In the genomic region with DNA sequence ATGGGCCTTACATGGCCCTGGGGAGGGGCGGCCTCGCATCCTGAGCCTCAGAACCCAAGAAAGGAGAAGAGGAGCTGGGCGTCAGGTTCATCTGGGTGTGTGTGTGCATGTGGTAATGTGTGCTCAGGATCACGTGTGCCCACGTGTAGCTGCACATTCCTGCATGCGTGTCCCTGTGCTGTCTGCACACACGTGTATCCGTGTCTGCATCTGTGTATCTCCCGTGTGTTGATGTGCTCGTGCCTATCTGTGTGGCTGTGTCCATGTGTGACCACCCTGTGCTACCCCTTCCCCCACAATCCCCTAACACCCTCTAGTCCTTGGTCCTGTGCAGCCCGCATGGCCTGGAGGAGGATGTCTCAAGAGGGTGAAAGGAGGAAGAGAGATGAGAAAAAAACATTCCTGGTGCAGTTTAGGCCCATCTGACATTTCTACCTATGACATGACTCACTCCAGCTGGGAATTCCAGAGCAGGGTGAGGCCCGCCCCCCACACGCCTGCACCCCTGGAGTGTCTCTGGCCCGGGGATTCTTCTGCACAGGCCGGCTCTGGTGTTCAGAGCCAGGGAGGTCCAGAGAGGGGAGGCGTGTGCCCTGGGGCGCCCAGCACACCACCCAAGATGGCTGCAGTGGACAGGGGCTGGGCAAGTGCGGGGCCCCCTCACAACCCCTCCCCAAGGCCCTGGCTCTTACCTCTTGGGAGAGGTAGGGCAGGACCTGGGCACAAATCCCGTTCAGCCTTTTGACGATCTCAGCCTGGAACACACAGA, we compare ENCODE assay signal across 10 cellular contexts. TPM values are rescaled to one million over a fixed set of nuclear protein-coding genes. Genes with fewer than 3 reads are reported as not detected.
A peak's percentile ranks its signal among the peaks of the same experiment; 100 is the strongest.
DNase-seq lines count a peak whose midpoint lies in the region; ATAC-seq and TF ChIP-seq lines count a peak whose summit lies in the region.
"Had no signal": no experiment of that assay in that cellular context is flagged by ENCODE, and none has a peak within 500 bp of the region (broad histone marks: within the 10 kb centered on the region; RNA-seq: fewer than 3 reads in every experiment).

No MANE protein-coding gene starts in this region.

- peaks cover 20% of the 10 kb centered on the region for H3F3A ChIP-seq in SK-N-SH (replicated peaks; ENCODE audit: insufficient read depth)

- H3K9ac ChIP-seq in parathyroid adenoma (no peak overlapping the region), SK-N-SH (no peak overlapping the region)

- H3K27ac ChIP-seq in CD8-positive, alpha-beta T cell (ENCODE audit: low read depth, low read length), result no peak overlapping the region
- H3K27ac ChIP-seq in parathyroid adenoma (peak overlapping the region; percentile 2), SK-N-SH (ENCODE audit: low read depth in 2 of 2, low read length in 1 of 2) (no peak overlapping the region)

- H3K79me2 ChIP-seq in parathyroid adenoma, result peaks cover 3% of the 10 kb centered on the region
- H3K79me2 ChIP-seq in SK-N-SH (ENCODE audit: insufficient read depth), result peaks cover 27% of the 10 kb centered on the region

- H3K4me1 Mint-ChIP-seq in CD8-positive, alpha-beta T cell (ENCODE audit: low read depth), result peaks cover 55% of the 10 kb centered on the region

- peaks cover 52% of the 10 kb centered on the region for H3K36me3 Mint-ChIP-seq in CD8-positive, alpha-beta T cell

- H3K9me3 Mint-ChIP-seq in CD8-positive, alpha-beta T cell, result no peaks in the 10 kb centered on the region
- H3K9me3 Mint-ChIP-seq: activated T-cell treated with anti-CD3 and anti-CD28 coated beads, Interleukin-2, amount 50 U/mL, for 72 hours had no signal

- no peak for TF ChIP-seq EP300 in SK-N-SH (IDR thresholded peaks at IDR 0.05; ENCODE audit: borderline replicate concordance in 1 of 2, low read depth in 1 of 2, low read length in 1 of 2)

- no peaks in the 10 kb centered on the region for H3K9me3 ChIP-seq in CD8-positive, alpha-beta T cell (ENCODE audit: low read length)
- H3K9me3 ChIP-seq in parathyroid adenoma (ENCODE audit: control insufficient read depth, low read length), result no peaks in the 10 kb centered on the region
- no peaks in the 10 kb centered on the region for H3K9me3 ChIP-seq in SK-N-SH

- no peaks in the 10 kb centered on the region for H3K9me2 ChIP-seq in SK-N-SH

- no peak overlapping the region for H3K4me3 ChIP-seq in CD8-positive, alpha-beta T cell (ENCODE audit: low read depth, low read length)
- H3K4me3 ChIP-seq in parathyroid adenoma (ENCODE audit: low read depth, low read length), result no peak overlapping the region
- H3K4me3 ChIP-seq in SK-N-SH (ENCODE audit: low read depth in 2 of 2, low read length in 1 of 2), result no peak overlapping the region
- H3K4me3 ChIP-seq: SK-N-MC had no signal

- H3K36me3 ChIP-seq in CD8-positive, alpha-beta T cell (ENCODE audit: insufficient read depth, low read length), result peaks cover 55% of the 10 kb centered on the region
- H3K36me3 ChIP-seq in parathyroid adenoma (ENCODE audit: control insufficient read depth, insufficient read depth, low read length) (no peaks in the 10 kb centered on the region), SK-N-SH (replicated peaks in 1 of 2; ENCODE audit: control insufficient read depth in 1 of 2, insufficient read depth in 2 of 2, low read length in 1 of 2) (peaks cover 38 to 54% of the 10 kb centered on the region in 2 experiments)

- H3K4me1 ChIP-seq in CD8-positive, alpha-beta T cell (ENCODE audit: insufficient read depth, low read length), result peaks cover 75% of the 10 kb centered on the region
- peaks cover 43% of the 10 kb centered on the region for H3K4me1 ChIP-seq in parathyroid adenoma
- H3K4me1 ChIP-seq in SK-N-SH (ENCODE audit: control insufficient read depth in 1 of 2, insufficient read depth in 2 of 2, low read depth in 1 of 2, low read length in 1 of 2), result no peaks in the 10 kb centered on the region; a peak in 1 of 4 replicates

- CTCF ChIA-PET in CD8-positive, alpha-beta T cell (lab: Charles Lee), result interaction anchor here (0.9 to 4.3 kb wide), 3 partner anchors 49 to 105 kb away, joined by 3 to 24 read pairs (median 6); no protein-coding TSS in a partner anchor
- CTCF ChIA-PET in SK-N-SH (lab: Yijun Ruan, JAX), result interaction anchor here (1.6 to 1.8 kb wide), 2 partner anchors 20 to 93 kb away, joined by 4 to 5 read pairs; no protein-coding TSS in a partner anchor

- ATAC-seq in CD8-positive, alpha-beta T cell, result no peak
- ATAC-seq in GM21825 (IDR thresholded peaks at IDR 0.05; ENCODE audit: unreplicated experiment), result no peak

- POLR2A ChIA-PET in CD8-positive, alpha-beta T cell (lab: Charles Lee), result interaction anchor here (1.6 to 4.7 kb wide), 2 partner anchors 9 to 16 kb away, joined by 5 to 85 read pairs; no protein-coding TSS in a partner anchor
- POLR2A ChIA-PET in SK-N-SH (lab: Yijun Ruan, JAX), result interaction anchor here (1.7 kb wide), 1 partner anchor 19 kb away, joined by 4 read pairs; no protein-coding TSS in a partner anchor

- H2AFZ ChIP-seq in parathyroid adenoma, result no peak overlapping the region
- H2AFZ ChIP-seq in SK-N-SH (ENCODE audit: low read depth), result no peak overlapping the region

- H3K4me3 Mint-ChIP-seq in CD8-positive, alpha-beta T cell, result peak overlapping the region; percentile 42
- H3K4me3 Mint-ChIP-seq: activated T-cell treated with anti-CD3 and anti-CD28 coated beads, Interleukin-2, amount 50 U/mL, for 72 hours had no signal

- no peaks in the 10 kb centered on the region for H3K27me3 Mint-ChIP-seq in CD8-positive, alpha-beta T cell (ENCODE audit: low read depth)

- no peak for DNase-seq in CD8-positive, alpha-beta T cell
- DNase-seq in LoVo (ENCODE audit: low spot score) (peak; percentile 65), epidermal melanocyte (ENCODE audit: insufficient read length, low spot score) (peak; percentile 15), iPS-NIHi7 (ENCODE audit: extremely low spot score) (no peak), GM19238 (ENCODE audit: insufficient read length, low spot score) (no peak), SK-N-SH (no peak)
- DNase-seq: activated T-cell treated with anti-CD3 and anti-CD28 coated beads, Interleukin-2, amount 50 U/mL, for 72 hours had no signal

- H3K27me3 ChIP-seq in CD8-positive, alpha-beta T cell (ENCODE audit: insufficient read depth, low read length), result no peaks in the 10 kb centered on the region
- H3K27me3 ChIP-seq in parathyroid adenoma (ENCODE audit: control insufficient read depth, insufficient read depth, low read length) (no peaks in the 10 kb centered on the region), SK-N-SH (ENCODE audit: insufficient read depth) (no peaks in the 10 kb centered on the region)

- intact Hi-C loops in CD8-positive, alpha-beta T cell (cut with DNase I, micrococcal nuclease), result no loop called here

- H3K4me2 ChIP-seq in parathyroid adenoma (ENCODE audit: low read length) (peak overlapping the region; percentile 56), SK-N-SH (no peak overlapping the region)

- 93% methylated on average over 12 of the region's 20 CpGs for WGBS in SK-N-SH (ENCODE audit: low lambda C conversion rate)

- H4K20me1 ChIP-seq in SK-N-SH (ENCODE audit: insufficient read depth), result peaks cover 17% of the 10 kb centered on the region

- no peak for TF ChIP-seq CTCF in CD8-positive, alpha-beta T cell (IDR thresholded peaks at IDR 0.05)
- TF ChIP-seq CTCF in parathyroid adenoma (IDR thresholded peaks at IDR 0.05), result no peak
- no peak for TF ChIP-seq CTCF in SK-N-SH (IDR thresholded peaks at IDR 0.05)

- TF ChIP-seq RAD21 in SK-N-SH (IDR thresholded peaks at IDR 0.05; ENCODE audit: low read length), result no peak

- H3K27ac Mint-ChIP-seq in CD8-positive, alpha-beta T cell, result peak overlapping the region; percentile 77
- H3K27ac Mint-ChIP-seq: activated T-cell treated with anti-CD3 and anti-CD28 coated beads, Interleukin-2, amount 50 U/mL, for 72 hours had no signal

TF ChIP-seq in SK-N-SH, 30 proteins besides CTCF, POLR2A, EP300 and RAD21 (continues in another document):
- TF ChIP-seq, protein P1, sequence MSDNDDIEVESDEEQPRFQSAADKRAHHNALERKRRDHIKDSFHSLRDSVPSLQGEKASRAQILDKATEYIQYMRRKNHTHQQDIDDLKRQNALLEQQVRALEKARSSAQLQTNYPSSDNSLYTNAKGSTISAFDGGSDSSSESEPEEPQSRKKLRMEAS (IDR thresholded peaks at IDR 0.05; ENCODE audit: low read depth), result no peak
- TF ChIP-seq SMC3 (IDR thresholded peaks at IDR 0.05; ENCODE audit: low read depth, low read length) (no peak), ZBTB33 (IDR thresholded peaks at IDR 0.05; ENCODE audit: borderline replicate concordance, low read depth) (no peak), SIN3A (IDR thresholded peaks at IDR 0.05; ENCODE audit: borderline replicate concordance, low read depth, low read length) (no peak), FOXM1 (IDR thresholded peaks at IDR 0.05; ENCODE audit: low read depth) (no peak), MXI1 (IDR thresholded peaks at IDR 0.05; ENCODE audit: low read depth, low read length) (no peak)

RNA-seq across cellular contexts. Expression of gene TLE5, which starts 7.1 kb away (rescaled TPM):
- 100 to 1,000 TPM; 637 to 677 TPM for total RNA-seq in CD8-positive, alpha-beta T cell
- 479 and 519 TPM in 2 replicates for polyA plus RNA-seq in SK-N-SH (2012; rRNA removed)
- 268 and 361 TPM in 2 replicates for polyA plus RNA-seq in SK-N-SH (2012; cell fraction: cytosol; rRNA removed)
- 542 and 572 TPM in 2 replicates for polyA plus RNA-seq in SK-N-SH (2012; cell fraction: nucleus; rRNA removed)

RNA-seq across cellular contexts. Expression of gene TLE2, which starts 26.1 kb away (rescaled TPM):
- total RNA-seq in CD8-positive, alpha-beta T cell, result 10 to 100 TPM; 12.1 to 15.4 TPM
- 1.7 and 2.3 TPM in 2 replicates for polyA plus RNA-seq in SK-N-SH (2012; rRNA removed)
- 0.97 and 1.9 TPM in 2 replicates for polyA plus RNA-seq in SK-N-SH (2012; cell fraction: cytosol; rRNA removed)
- 10.0 and 17.5 TPM in 2 replicates for polyA plus RNA-seq in SK-N-SH (2012; cell fraction: nucleus; rRNA removed)

RNA-seq across cellular contexts. Expression of gene GNA11, which starts 39.0 kb away (rescaled TPM):
- total RNA-seq in CD8-positive, alpha-beta T cell, result 1 to 10 TPM; 2.3 to 2.6 TPM
- 14.6 and 32.4 TPM in 2 replicates for polyA plus RNA-seq in SK-N-SH (2012; rRNA removed)
- 14.6 and 27.8 TPM in 2 replicates for polyA plus RNA-seq in SK-N-SH (2012; cell fraction: cytosol; rRNA removed)
- 33.0 and 35.6 TPM in 2 replicates for polyA plus RNA-seq in SK-N-SH (2012; cell fraction: nucleus; rRNA removed)

Comparison
In these comparisons a context has a peak if more than half of its experiments do, and no peak if none do; other contexts are left out.
1. DNase-seq: peak in LoVo (single experiment) and epidermal melanocyte (single experiment); none in CD8-positive, alpha-beta T cell (0 of 7), iPS-NIHi7 (single experiment), GM19238 (single experiment) and SK-N-SH (single experiment).